19 cellular contexts compared by ENCODE assay signal in the genomic region with DNA sequence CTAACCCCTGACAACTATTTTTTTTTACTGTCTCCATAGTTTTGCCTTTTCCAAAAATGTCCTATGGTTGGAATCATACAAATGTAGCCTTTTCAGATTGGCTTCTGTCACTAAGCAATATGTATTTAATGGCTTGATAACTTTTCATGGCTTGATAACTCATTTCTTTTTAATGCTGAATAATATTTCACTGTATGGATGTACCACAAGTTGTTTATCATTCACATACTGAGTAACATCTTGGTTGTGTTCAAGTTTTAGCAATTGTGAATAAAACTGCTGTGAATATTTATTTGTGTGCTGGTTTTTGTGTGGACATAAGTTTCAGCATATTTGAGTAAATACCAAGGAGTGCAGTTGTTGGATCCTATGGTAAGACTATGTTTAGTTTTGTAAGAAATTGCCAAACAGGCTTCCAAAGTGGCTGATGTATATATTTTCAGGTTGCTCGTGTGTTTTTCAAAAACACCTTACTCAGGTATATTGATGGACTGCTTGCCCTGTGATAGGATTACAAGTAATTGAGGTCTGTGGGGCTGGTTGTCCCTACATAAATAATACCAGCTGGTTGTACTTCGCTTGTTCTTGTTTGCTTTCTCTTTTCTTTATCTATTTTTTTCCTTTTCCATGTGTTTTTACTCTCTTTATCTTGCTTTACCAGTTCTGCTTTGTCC. TPM values are rescaled to one million over a fixed set of nuclear protein-coding genes. Genes with fewer than 3 reads are reported as not detected.
DNase-seq lines count a peak whose midpoint lies in the region; ATAC-seq, FAIRE-seq and TF ChIP-seq lines count a peak whose summit lies in the region.
"Had no signal": no experiment of that assay in that cellular context is flagged by ENCODE, and none has a peak within 500 bp of the region (broad histone marks: within the 10 kb centered on the region; RNA-seq: fewer than 3 reads in every experiment).

No MANE protein-coding gene starts in this region.

- H3K36me3 Mint-ChIP-seq in CD4-positive, alpha-beta T cell (ENCODE audit: low read depth) = no peaks in the 10 kb centered on the region
- peaks cover 7% of the 10 kb centered on the region for H3K36me3 Mint-ChIP-seq in mesothelial cell of epicardium
- no peaks in the 10 kb centered on the region for H3K36me3 Mint-ChIP-seq in T-helper 2 cell treated with Interferon-gamma antibody and Interleukin-4, amounts not matched to agents 5 μg/mL and 100 μg/mL, for 36 hours (ENCODE audit: low read depth)

- POLR2A ChIA-PET in SK-N-SH (lab: Yijun Ruan, JAX) = interaction anchor here (0.6 to 0.9 kb wide), 2 partner anchors 21 to 22 kb away, joined by 3 to 4 read pairs; no protein-coding TSS in a partner anchor
- POLR2A ChIA-PET in CD4-positive, alpha-beta T cell (lab: Charles Lee) = interaction anchor here (2.6 kb wide), 1 partner anchor 22 kb away, joined by 9 read pairs; a partner anchor contains a TSS

- TF ChIP-seq RAD21 in SK-N-SH (IDR thresholded peaks at IDR 0.05; ENCODE audit: low read length) = no peak

- CTCF ChIA-PET in SK-N-SH (lab: Yijun Ruan, JAX) = interaction anchor here (0.6 to 13.6 kb wide), 21 partner anchors 9 to 416 kb away, joined by 3 to 214 read pairs (median 4); a partner anchor contains a TSS
- CTCF ChIA-PET in CD4-positive, alpha-beta T cell (lab: Charles Lee) = interaction anchor here (0.7 to 2.4 kb wide), 7 partner anchors 11 to 267 kb away, joined by 3 to 10 read pairs (median 4); a partner anchor contains a TSS

- no peaks in the 10 kb centered on the region for H3K27me3 Mint-ChIP-seq in CD4-positive, alpha-beta T cell
- H3K27me3 Mint-ChIP-seq in mesothelial cell of epicardium (ENCODE audit: low read depth) = no peaks in the 10 kb centered on the region
- H3K27me3 Mint-ChIP-seq in T-helper 2 cell treated with Interferon-gamma antibody and Interleukin-4, amounts not matched to agents 5 μg/mL and 100 μg/mL, for 36 hours (ENCODE audit: low read depth) = no peaks in the 10 kb centered on the region

- peaks cover 62% of the 10 kb centered on the region for H3K79me2 ChIP-seq in SK-N-SH (ENCODE audit: insufficient read depth)

- TF ChIP-seq CTCF in SK-N-SH (IDR thresholded peaks at IDR 0.05) = no peak
- no peak for TF ChIP-seq CTCF in CD4-positive, alpha-beta T cell (IDR thresholded peaks at IDR 0.05)
- TF ChIP-seq CTCF in VCaP (conservative IDR thresholded peaks at IDR 0.05) = no peak
- no peak for TF ChIP-seq CTCF in mesothelial cell of epicardium (IDR thresholded peaks at IDR 0.05; ENCODE audit: unreplicated experiment)

- no peak overlapping the region for H3K27ac ChIP-seq in SK-N-SH (ENCODE audit: low read depth in 2 of 2, low read length in 1 of 2)
- no peak overlapping the region for H3K27ac ChIP-seq in CD4-positive, alpha-beta T cell (ENCODE audit: low read depth, low read length)
- H3K27ac ChIP-seq in VCaP = peak overlapping the region; percentile 19
- H3K27ac ChIP-seq: A549, KMS-11 had no signal

- no peak for TF ChIP-seq EP300 in SK-N-SH (IDR thresholded peaks at IDR 0.05; ENCODE audit: borderline replicate concordance in 1 of 2, low read depth in 1 of 2, low read length in 1 of 2)

- H2AFZ ChIP-seq in SK-N-SH (ENCODE audit: low read depth) = no peak overlapping the region
- H2AFZ ChIP-seq: GM23338 had no signal

- intact Hi-C loops in CD4-positive, alpha-beta T cell (cut with DNase I, micrococcal nuclease) = loop anchor here (1.0 to 10.0 kb wide), 6 partner anchors 22 to 267 kb away; a partner anchor contains a TSS

- peak overlapping the region; percentile 19 for H3K27ac Mint-ChIP-seq in CD4-positive, alpha-beta T cell
- H3K27ac Mint-ChIP-seq in mesothelial cell of epicardium = peak overlapping the region; percentile 17
- no peak overlapping the region for H3K27ac Mint-ChIP-seq in T-helper 2 cell treated with Interferon-gamma antibody and Interleukin-4, amounts not matched to agents 5 μg/mL and 100 μg/mL, for 36 hours
- H3K27ac Mint-ChIP-seq: GM23338 had no signal

- no peaks in the 10 kb centered on the region for H3K9me3 Mint-ChIP-seq in CD4-positive, alpha-beta T cell
- peaks cover 4% of the 10 kb centered on the region for H3K9me3 Mint-ChIP-seq in mesothelial cell of epicardium
- H3K9me3 Mint-ChIP-seq in T-helper 2 cell treated with Interferon-gamma antibody and Interleukin-4, amounts not matched to agents 5 μg/mL and 100 μg/mL, for 36 hours = no peaks in the 10 kb centered on the region
- H3K9me3 Mint-ChIP-seq: GM23338 had no signal

- 90% methylated on average over 2 of the region's 2 CpGs for WGBS in SK-N-SH (ENCODE audit: low lambda C conversion rate)

- no peaks in the 10 kb centered on the region for H3K9me3 ChIP-seq in SK-N-SH
- no peaks in the 10 kb centered on the region for H3K9me3 ChIP-seq in CD4-positive, alpha-beta T cell (ENCODE audit: control insufficient read depth, low read length)
- H3K9me3 ChIP-seq: A549 had no signal

- no peaks in the 10 kb centered on the region for H3K4me1 ChIP-seq in SK-N-SH (ENCODE audit: control insufficient read depth in 1 of 2, insufficient read depth in 2 of 2, low read depth in 1 of 2, low read length in 1 of 2)

- H3K4me3 Mint-ChIP-seq in CD4-positive, alpha-beta T cell = no peak overlapping the region
- no peak overlapping the region for H3K4me3 Mint-ChIP-seq in mesothelial cell of epicardium
- H3K4me3 Mint-ChIP-seq in T-helper 2 cell treated with Interferon-gamma antibody and Interleukin-4, amounts not matched to agents 5 μg/mL and 100 μg/mL, for 36 hours = no peak overlapping the region
- H3K4me3 Mint-ChIP-seq: GM23338 had no signal

- FAIRE-seq in HTR-8/SVneo (lab: Jason Lieb, UNC) = no peak
- FAIRE-seq: A549 had no signal

- no peaks in the 10 kb centered on the region for H3K9me2 ChIP-seq in SK-N-SH

- no peak for ATAC-seq in SK-N-SH treated with all-trans-retinoic acid at 6 μM for 48 hours
- no peak for ATAC-seq in CD4-positive, alpha-beta T cell (ENCODE audit: poor library complexity)

- H3K4me3 ChIP-seq in SK-N-SH (ENCODE audit: low read depth in 2 of 2, low read length in 1 of 2) = no peak overlapping the region
- H3K4me3 ChIP-seq: A549, GM23338 had no signal

- H3K9ac ChIP-seq in SK-N-SH = no peak overlapping the region
- H3K9ac ChIP-seq: KMS-11 had no signal

- H3K27me3 ChIP-seq in SK-N-SH (ENCODE audit: insufficient read depth) = no peaks in the 10 kb centered on the region
- no peaks in the 10 kb centered on the region for H3K27me3 ChIP-seq in CD4-positive, alpha-beta T cell (ENCODE audit: control insufficient read depth, insufficient read depth, low read length)

- no peak overlapping the region for H3K4me2 ChIP-seq in SK-N-SH
- H3K4me2 ChIP-seq: GM23338, KMS-11 had no signal

- H3F3A ChIP-seq in SK-N-SH (replicated peaks; ENCODE audit: insufficient read depth) = peaks cover 17% of the 10 kb centered on the region

- peaks cover 68% of the 10 kb centered on the region for H3K4me1 Mint-ChIP-seq in CD4-positive, alpha-beta T cell (ENCODE audit: low read depth)
- peaks cover 1% of the 10 kb centered on the region for H3K4me1 Mint-ChIP-seq in mesothelial cell of epicardium
- peaks cover 17% of the 10 kb centered on the region for H3K4me1 Mint-ChIP-seq in T-helper 2 cell treated with Interferon-gamma antibody and Interleukin-4, amounts not matched to agents 5 μg/mL and 100 μg/mL, for 36 hours (ENCODE audit: low read depth)

- H3K36me3 ChIP-seq in SK-N-SH (replicated peaks in 1 of 2; ENCODE audit: control insufficient read depth in 1 of 2, insufficient read depth in 2 of 2, low read length in 1 of 2) = peaks cover 0 to 24% of the 10 kb centered on the region in 2 experiments

- H4K20me1 ChIP-seq in SK-N-SH (ENCODE audit: insufficient read depth) = peaks cover 7% of the 10 kb centered on the region; the same call in 1 of the 2 replicates

- DNase-seq in SK-N-SH = no peak
- DNase-seq in CD4-positive, alpha-beta T cell = no peak
- no peak for DNase-seq in mesothelial cell of epicardium (ENCODE audit: low spot score in 2 of 2, unreplicated experiment in 2 of 2)
- DNase-seq in HTR-8/SVneo (ENCODE audit: insufficient read length, low spot score) = no peak
- DNase-seq in retina = no peak
- DNase-seq in T-helper 2 cell treated with Interferon-gamma antibody and Interleukin-4, amounts not matched to agents 5 μg/mL and 100 μg/mL, for 36 hours (ENCODE audit: low spot score) = no peak
- DNase-seq: COR-L47, GF-D8, NCI-H1048, NCI-H1694, NCI-H226, NCI-H526, OCI-M1, RPMI8226 had no signal

TF ChIP-seq in SK-N-SH treated with all-trans-retinoic acid at 6 μM for 48 hours, 23 proteins besides CTCF, POLR2A, EP300 and RAD21 (continues in another document):
- TF ChIP-seq ZNF8 (CRISPR knock-in tag; IDR thresholded peaks at IDR 0.05) = peak; percentile 98
- no peak for TF ChIP-seq CSDC2 (CRISPR knock-in tag; IDR thresholded peaks at IDR 0.05)
- TF ChIP-seq OSR1 (CRISPR knock-in tag; IDR thresholded peaks at IDR 0.05) = no peak
- no peak for TF ChIP-seq RARB (CRISPR knock-in tag; IDR thresholded peaks at IDR 0.05)
- no peak for TF ChIP-seq ISL1 (CRISPR knock-in tag; IDR thresholded peaks at IDR 0.05)

TF ChIP-seq in SK-N-SH, 30 proteins besides CTCF, POLR2A, EP300 and RAD21 (continues in another document):
- TF ChIP-seq SIN3A (IDR thresholded peaks at IDR 0.05; ENCODE audit: borderline replicate concordance, low read depth, low read length) (no peak), POLR2AphosphoS5 (IDR thresholded peaks at IDR 0.05; ENCODE audit: low read depth, low read length) (no peak), TAF1 (IDR thresholded peaks at IDR 0.05; ENCODE audit: borderline replicate concordance, low read depth, low read length) (no peak), MXI1 (IDR thresholded peaks at IDR 0.05; ENCODE audit: low read depth, low read length) (no peak), RXRA (IDR thresholded peaks at IDR 0.05; ENCODE audit: borderline replicate concordance, low read depth) (no peak), RCOR1 (IDR thresholded peaks at IDR 0.05; ENCODE audit: low read length) (no peak), NFIC (IDR thresholded peaks at IDR 0.05; ENCODE audit: borderline replicate concordance) (no peak), TEAD4 (IDR thresholded peaks at IDR 0.05; ENCODE audit: borderline replicate concordance, insufficient read depth) (no peak)
- TF ChIP-seq, protein P1, sequence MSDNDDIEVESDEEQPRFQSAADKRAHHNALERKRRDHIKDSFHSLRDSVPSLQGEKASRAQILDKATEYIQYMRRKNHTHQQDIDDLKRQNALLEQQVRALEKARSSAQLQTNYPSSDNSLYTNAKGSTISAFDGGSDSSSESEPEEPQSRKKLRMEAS (IDR thresholded peaks at IDR 0.05; ENCODE audit: low read depth) = no peak

RNA-seq across cellular contexts. Expression of a gene that starts 23.0 kb away (rescaled TPM):
- polyA plus RNA-seq in SK-N-SH (2012; rRNA removed) = 10.9 and 16.9 TPM in 2 replicates
- polyA plus RNA-seq in SK-N-SH (2012; cell fraction: cytosol; rRNA removed) = 6.8 and 10.2 TPM in 2 replicates
- polyA plus RNA-seq in SK-N-SH (2012; cell fraction: nucleus; rRNA removed) = 34.0 and 53.6 TPM in 2 replicates
- total RNA-seq in CD4-positive, alpha-beta T cell = 10 to 100 TPM; 35.4 to 36.1 TPM
- total RNA-seq in mesothelial cell of epicardium = 26.2 to 26.6 TPM (median 26.3 TPM) in 3 replicates
